8 cellular contexts compared by ENCODE assay signal in the genomic region with DNA sequence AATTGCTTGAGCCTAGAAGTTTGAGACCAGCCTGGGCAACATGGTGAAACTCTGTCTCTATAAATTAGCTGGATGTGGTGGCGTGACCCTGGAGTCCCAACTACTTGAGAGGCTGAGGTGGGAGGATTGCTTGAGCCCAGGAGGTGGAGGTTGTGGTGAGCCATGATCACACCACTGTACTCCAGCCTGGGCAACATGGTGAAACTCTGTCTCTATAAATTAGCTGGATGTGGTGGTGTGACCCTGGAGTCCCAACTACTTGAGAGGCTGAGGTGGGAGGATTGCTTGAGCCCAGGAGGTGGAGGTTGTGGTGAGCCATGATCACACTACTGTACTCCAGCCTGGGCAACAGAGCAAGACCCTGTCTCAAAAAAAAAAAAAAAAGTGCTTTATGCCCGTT. TPM values are rescaled to one million over a fixed set of nuclear protein-coding genes. Genes with fewer than 3 reads are reported as not detected.
"Had no signal": no experiment of that assay in that cellular context is flagged by ENCODE, and none has a peak within 500 bp of the region (broad histone marks: within the 10 kb centered on the region; RNA-seq: fewer than 3 reads in every experiment).

No MANE protein-coding gene starts in this region.

RNA-seq across cellular contexts. Expression of gene TMEM74B, which starts 35.0 kb away (rescaled TPM):
- total RNA-seq: LHCN-M2, SJCRH30 had no signal

RNA-seq across cellular contexts. Expression of gene C20orf202, which starts 53.4 kb away (rescaled TPM):
- total RNA-seq: activated CD8-positive, alpha-beta memory T cell treated with anti-CD3 and anti-CD28 coated beads for 36 hours; astrocyte; LHCN-M2; M059J; SJCRH30; T-helper 2 cell treated with Interferon-gamma antibody and Interleukin-4, amounts not matched to agents 100 ng/mL and 5 ng/mL, for 36 hours had no signal
- polyA plus RNA-seq: IgD-negative memory B cell, SK-N-SH had no signal
